Comparison of ENCODE assay signal across 1 cellular context in the genomic region with DNA sequence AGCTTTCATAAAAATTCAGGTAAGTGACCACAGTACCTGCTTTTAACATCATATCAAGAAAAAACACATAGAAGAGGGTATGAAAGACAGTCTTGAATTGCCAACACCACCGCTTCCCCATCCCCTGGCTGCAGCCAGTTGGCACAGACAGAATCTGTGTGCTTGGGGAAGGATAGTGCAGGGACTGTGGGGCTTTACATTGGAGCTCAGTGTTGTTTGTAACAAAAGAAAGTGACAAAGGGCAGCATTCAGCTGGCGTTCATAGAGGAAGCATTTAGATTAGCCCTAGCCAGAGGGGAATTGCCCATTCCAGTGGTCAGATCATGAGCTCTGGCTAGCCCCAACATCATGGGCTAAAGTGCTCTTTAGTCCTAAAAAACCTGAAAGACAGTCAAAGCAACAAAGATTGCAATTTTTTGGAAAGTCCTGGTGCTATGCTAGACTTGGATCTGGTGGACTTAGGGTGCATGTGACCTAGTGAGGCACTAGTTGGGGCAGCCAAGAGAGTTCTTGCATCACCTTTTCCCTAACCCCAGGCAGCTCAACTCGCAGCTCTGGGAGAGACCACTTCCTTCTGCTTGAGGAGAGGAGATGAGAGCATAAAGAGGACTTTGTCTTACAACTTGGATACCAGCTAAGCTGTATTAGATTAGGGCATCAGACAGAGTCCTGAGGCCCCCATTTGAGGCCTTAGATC.
TF ChIP-seq lines count a peak whose summit lies in the region.

No MANE protein-coding gene starts in this region.

TF ChIP-seq in GM23338, 12 proteins besides CTCF, POLR2A, EP300 and RAD21 (continued from another document):
- TF ChIP-seq REST (IDR thresholded peaks at IDR 0.05; ENCODE audit: unreplicated experiment) (no peak), STAT1 (IDR thresholded peaks at IDR 0.05; ENCODE audit: unreplicated experiment) (no peak), ZNF462 (CRISPR knock-in tag; IDR thresholded peaks at IDR 0.05) (no peak), ZNF114 (CRISPR knock-in tag; IDR thresholded peaks at IDR 0.05) (no peak), EZH2 (IDR thresholded peaks at IDR 0.05; ENCODE audit: low read depth, unreplicated experiment) (no peak), ETS1 (IDR thresholded peaks at IDR 0.05) (no peak)
